In genomic region chr12:124544983-124545382, GRCh38 we compare ENCODE assay signal across 13 cellular contexts. TPM values are rescaled to one million over a fixed set of nuclear protein-coding genes. Genes with fewer than 3 reads are reported as not detected.
DNase-seq lines count a peak whose midpoint lies in the region; ATAC-seq and TF ChIP-seq lines count a peak whose summit lies in the region.
"Had no signal": no experiment of that assay in that cellular context is flagged by ENCODE, and none has a peak within 500 bp of the region (broad histone marks: within the 10 kb centered on the region; RNA-seq: fewer than 3 reads in every experiment).

No MANE protein-coding gene starts in this region.

- no peak overlapping the region for H3K56ac ChIP-seq in IMR-90 (ENCODE audit: extremely low read depth, insufficient read depth, low read length)

- no peak overlapping the region for H4K5ac ChIP-seq in IMR-90 (ENCODE audit: low read depth, low read length)

- H4K91ac ChIP-seq in IMR-90 (ENCODE audit: insufficient read depth, low read depth, low read length), result no peak overlapping the region

- peaks cover 88% of the 10 kb centered on the region for H4K20me1 ChIP-seq in IMR-90 (ENCODE audit: insufficient read depth, low read length)

- H3K9me3 ChIP-seq in IMR-90 (ENCODE audit: control insufficient read depth, insufficient read depth, low read length), result no peaks in the 10 kb centered on the region
- no peaks in the 10 kb centered on the region for H3K9me3 ChIP-seq in colonic mucosa
- H3K9me3 ChIP-seq: mucosa of descending colon, SK-N-SH had no signal

- H2AFZ ChIP-seq in IMR-90 (replicated peaks; ENCODE audit: low read length, poor library complexity), result no peak overlapping the region

- DNase-seq in activated CD4-positive, alpha-beta T cell treated with anti-CD3 and anti-CD28 coated beads, Interleukin-2, amount 10 ng/mL, durations not matched to agents 24 days and 14 days, result no peak
- DNase-seq in activated CD4-positive, alpha-beta T cell treated with anti-CD3 and anti-CD28 coated beads for 4 hours, result no peak
- DNase-seq in IMR-90 (no peak), colonic mucosa (no peak), NCI-H1105 treated with DMSO at 0.1 percent for 48 hours (lab: John Stamatoyannopoulos, UW) (no peak), T-helper 9 cell (no peak), NCI-H2081 (lab: John Stamatoyannopoulos, UW) (no peak)
- no peak for DNase-seq in stimulated activated effector memory CD8-positive, alpha-beta T cell treated with anti-CD3 and anti-CD28 coated beads, Interleukin-12 subunit alpha, Interleukin-12 subunit beta, amount 100 ng/mL, for 72 hours (ENCODE audit: low spot score in 2 of 2)
- DNase-seq: activated naive CD4-positive, alpha-beta T cell; cerebellar nuclear complex; NCI-H1694 treated with DMSO at 0.1 percent for 48 hours had no signal

- H2BK20ac ChIP-seq in IMR-90 (ENCODE audit: low read depth, low read length), result no peak overlapping the region

- ATAC-seq in IMR-90 (ENCODE audit: low read depth), result no peak
- no peak for ATAC-seq in stimulated activated effector memory CD8-positive, alpha-beta T cell treated with anti-CD3 and anti-CD28 coated beads, Interleukin-12 subunit alpha, Interleukin-12 subunit beta, amount 100 ng/mL, for 72 hours

- H3K4me1 Mint-ChIP-seq in activated CD4-positive, alpha-beta T cell treated with anti-CD3 and anti-CD28 coated beads, Interleukin-2, amount 10 ng/mL, durations not matched to agents 24 days and 14 days, result peaks cover 32% of the 10 kb centered on the region
- H3K4me1 Mint-ChIP-seq in stimulated activated effector memory CD8-positive, alpha-beta T cell treated with anti-CD3 and anti-CD28 coated beads, Interleukin-12 subunit alpha, Interleukin-12 subunit beta, amount 100 ng/mL, for 72 hours, result peaks cover 65% of the 10 kb centered on the region

- intact Hi-C loops in activated CD4-positive, alpha-beta T cell treated with anti-CD3 and anti-CD28 coated beads, Interleukin-2, amount 10 ng/mL, durations not matched to agents 24 days and 14 days (cut with micrococcal nuclease), result loop anchor here (1.0 kb wide), 1 partner anchor 92 kb away; no protein-coding TSS in a partner anchor
- intact Hi-C loops in IMR-90 (cut with micrococcal nuclease), result no loop called here
- intact Hi-C loops in colonic mucosa (cut with DNase I), result no loop called here

- no peak overlapping the region for H3K4me2 ChIP-seq in IMR-90 (ENCODE audit: low read depth, low read length)

- peaks cover 2% of the 10 kb centered on the region for H3K36me3 Mint-ChIP-seq in activated CD4-positive, alpha-beta T cell treated with anti-CD3 and anti-CD28 coated beads, Interleukin-2, amount 10 ng/mL, durations not matched to agents 24 days and 14 days (ENCODE audit: low read depth)
- peaks cover 6% of the 10 kb centered on the region for H3K36me3 Mint-ChIP-seq in stimulated activated effector memory CD8-positive, alpha-beta T cell treated with anti-CD3 and anti-CD28 coated beads, Interleukin-12 subunit alpha, Interleukin-12 subunit beta, amount 100 ng/mL, for 72 hours

- H3K36me3 ChIP-seq in IMR-90 (ENCODE audit: control insufficient read depth, insufficient read depth, low read length) (no peaks in the 10 kb centered on the region), colonic mucosa (no peaks in the 10 kb centered on the region)

- H3K27ac ChIP-seq in IMR-90 (ENCODE audit: insufficient read depth, low read length) (no peak overlapping the region), colonic mucosa (no peak overlapping the region)

- H3K23ac ChIP-seq in IMR-90 (ENCODE audit: low read depth, low read length), result no peak overlapping the region

- H3K9me3 Mint-ChIP-seq in activated CD4-positive, alpha-beta T cell treated with anti-CD3 and anti-CD28 coated beads, Interleukin-2, amount 10 ng/mL, durations not matched to agents 24 days and 14 days, result no peaks in the 10 kb centered on the region
- H3K9me3 Mint-ChIP-seq in stimulated activated effector memory CD8-positive, alpha-beta T cell treated with anti-CD3 and anti-CD28 coated beads, Interleukin-12 subunit alpha, Interleukin-12 subunit beta, amount 100 ng/mL, for 72 hours, result no peaks in the 10 kb centered on the region

- H3K4ac ChIP-seq in IMR-90 (ENCODE audit: low read depth, low read length), result no peak overlapping the region

- BruUV-seq in IMR-90 (replicated peaks; lab: Mats Ljungman, UMichigan), result no TSS peak

- no peaks in the 10 kb centered on the region for H3K27me3 Mint-ChIP-seq in activated CD4-positive, alpha-beta T cell treated with anti-CD3 and anti-CD28 coated beads, Interleukin-2, amount 10 ng/mL, durations not matched to agents 24 days and 14 days

- POLR2A ChIA-PET in IMR-90 (lab: Charles Lee; ENCODE audit: unreplicated experiment), result no interaction called here

- H2AK5ac ChIP-seq in IMR-90 (ENCODE audit: low read depth, low read length), result no peak overlapping the region

- H2BK15ac ChIP-seq in IMR-90 (ENCODE audit: low read depth, low read length), result no peak overlapping the region

- H3K27me3 ChIP-seq in IMR-90 (ENCODE audit: control insufficient read depth, insufficient read depth, low read length) (no peaks in the 10 kb centered on the region), colonic mucosa (no peaks in the 10 kb centered on the region)

- H3K9me1 ChIP-seq in IMR-90 (ENCODE audit: insufficient read depth, low read length), result peaks cover 9% of the 10 kb centered on the region

- no peak for TF ChIP-seq CTCF in IMR-90 (conservative IDR thresholded peaks at IDR 0.05; ENCODE audit: low read depth, low read length)
- no peak for TF ChIP-seq CTCF in colonic mucosa (IDR thresholded peaks at IDR 0.05)

- H2AK9ac ChIP-seq in IMR-90 (replicated peaks; ENCODE audit: low read depth, low read length, poor library complexity), result peak overlapping the region; percentile 48

- H3K9ac ChIP-seq in IMR-90 (ENCODE audit: low read depth, low read length), result no peak overlapping the region
- peak overlapping the region; percentile 19 to 35 for H3K9ac ChIP-seq in colonic mucosa (ENCODE audit: low read depth in 2 of 2, low read length in 2 of 2)
- H3K9ac ChIP-seq: SK-N-SH had no signal

- 61% methylated on average over 2 of the region's 8 CpGs; no CpG with 5 or more reads in 1 of the 2 experiments for WGBS in IMR-90 (ENCODE audit: extremely low coverage in 2 of 2, insufficient read length in 1 of 2), 2 experiments

- H2BK120ac ChIP-seq in IMR-90 (ENCODE audit: low read depth, low read length), result no peak overlapping the region

- dilution Hi-C loops in IMR-90 (cut with HindIII; ENCODE audit: low sequenced_read_pairs, unreplicated experiment), result no loop called here

- H3K4me3 ChIP-seq in IMR-90 (ENCODE audit: insufficient read depth, low read depth, low read length), result no peak overlapping the region
- no peak overlapping the region for H3K4me3 ChIP-seq in colonic mucosa
- H3K4me3 ChIP-seq: mucosa of descending colon had no signal

- H3K79me1 ChIP-seq in IMR-90 (ENCODE audit: low read depth in 1 of 2, low read length in 2 of 2), result peaks cover 24 to 82% of the 10 kb centered on the region in 2 experiments

- TF ChIP-seq RAD21 in IMR-90 (IDR thresholded peaks at IDR 0.05; ENCODE audit: low read length), result no peak

- no peak overlapping the region for H2BK5ac ChIP-seq in IMR-90 (ENCODE audit: low read depth, low read length, poor library complexity, severe bottlenecking)

- peak overlapping the region; percentile 25 for H3K4me3 Mint-ChIP-seq in activated CD4-positive, alpha-beta T cell treated with anti-CD3 and anti-CD28 coated beads, Interleukin-2, amount 10 ng/mL, durations not matched to agents 24 days and 14 days
- peak overlapping the region; percentile 59 for H3K4me3 Mint-ChIP-seq in stimulated activated effector memory CD8-positive, alpha-beta T cell treated with anti-CD3 and anti-CD28 coated beads, Interleukin-12 subunit alpha, Interleukin-12 subunit beta, amount 100 ng/mL, for 72 hours

- no peak overlapping the region for H3K27ac Mint-ChIP-seq in activated CD4-positive, alpha-beta T cell treated with anti-CD3 and anti-CD28 coated beads, Interleukin-2, amount 10 ng/mL, durations not matched to agents 24 days and 14 days
- H3K27ac Mint-ChIP-seq in stimulated activated effector memory CD8-positive, alpha-beta T cell treated with anti-CD3 and anti-CD28 coated beads, Interleukin-12 subunit alpha, Interleukin-12 subunit beta, amount 100 ng/mL, for 72 hours, result peak overlapping the region; percentile 58

- peaks cover 26% of the 10 kb centered on the region for H3K4me1 ChIP-seq in IMR-90 (ENCODE audit: control insufficient read depth, insufficient read depth, low read length)
- H3K4me1 ChIP-seq in colonic mucosa, result peaks cover 22% of the 10 kb centered on the region

- in situ Hi-C loops in IMR-90 (cut with MboI; ENCODE audit: low sequenced_read_pairs), result no loop called here

- no peak overlapping the region for H4K8ac ChIP-seq in IMR-90 (ENCODE audit: low read depth in 2 of 2, low read length in 2 of 2)

- TF ChIP-seq POLR2A in IMR-90 (IDR thresholded peaks at IDR 0.05; ENCODE audit: low read depth, low read length), result no peak

- no peak overlapping the region for H3K18ac ChIP-seq in IMR-90 (ENCODE audit: low read depth, low read length)

- H3K14ac ChIP-seq in IMR-90 (replicated peaks; ENCODE audit: low read depth, low read length), result no peak overlapping the region

- CTCF ChIA-PET in IMR-90 (lab: Yijun Ruan, JAX), result no interaction called here

TF ChIP-seq in IMR-90, 13 proteins besides CTCF, POLR2A, EP300 and RAD21 (continues in another document):
- TF ChIP-seq CHD1 (IDR thresholded peaks at IDR 0.05; ENCODE audit: low read depth, low read length) (no peak), CEBPB (IDR thresholded peaks at IDR 0.05; ENCODE audit: low read depth, low read length) (no peak), BHLHE40 (IDR thresholded peaks at IDR 0.05; ENCODE audit: low read depth, low read length) (no peak), FOS (IDR thresholded peaks at IDR 0.05; ENCODE audit: low read depth, low read length) (no peak), MAFK (IDR thresholded peaks at IDR 0.05; ENCODE audit: low read depth, low read length) (no peak), MXI1 (IDR thresholded peaks at IDR 0.05; ENCODE audit: borderline replicate concordance, low read depth, low read length) (no peak), USF2 (IDR thresholded peaks at IDR 0.05; ENCODE audit: low read depth, low read length) (no peak), MAZ (IDR thresholded peaks at IDR 0.05; ENCODE audit: borderline replicate concordance, low read depth, low read length) (no peak)

RNA-seq across cellular contexts. Expression of gene NCOR2, which starts 22.4 kb away (rescaled TPM):
- total RNA-seq in activated CD4-positive, alpha-beta T cell treated with anti-CD3 and anti-CD28 coated beads, Interleukin-2, amount 10 ng/mL, durations not matched to agents 24 days and 14 days, result 125 and 128 TPM in 2 replicates
- total RNA-seq in IMR-90 (2012; rRNA removed) (12.9 and 15.3 TPM in 2 replicates), colonic mucosa (100 to 1,000 TPM; 137 to 148 TPM)
- 40.8 and 50.2 TPM in 2 replicates for polyA plus RNA-seq in IMR-90 (2012; rRNA removed)
- polyA plus RNA-seq in IMR-90 (2012; cell fraction: cytosol; rRNA removed), result 55.0 and 56.1 TPM in 2 replicates
- polyA plus RNA-seq in IMR-90 (2012; cell fraction: nucleus; rRNA removed; ENCODE audit: low replicate concordance), result 151 and 276 TPM in 2 replicates
